26 cellular contexts compared by ENCODE assay signal in genomic region chr5:61910771-61911170, GRCh38.
DNase-seq lines count a peak whose midpoint lies in the region; ATAC-seq and FAIRE-seq lines count a peak whose summit lies in the region.
"Had no signal": no experiment of that assay in that cellular context is flagged by ENCODE, and none has a peak within 500 bp of the region (broad histone marks: within the 10 kb centered on the region; RNA-seq: fewer than 3 reads in every experiment).

No MANE protein-coding gene starts in this region.

- no peak for FAIRE-seq in RCC 7860 (lab: Jason Lieb, UNC)
- FAIRE-seq: colon, frontal cortex, small intestine had no signal

- DNase-seq in DMS53 (lab: John Stamatoyannopoulos, UW) (peak; percentile 4), DMS53 treated with DMSO at 0.1 percent for 48 hours (lab: John Stamatoyannopoulos, UW; ENCODE audit: unreplicated experiment) (no peak), RCC 7860 (ENCODE audit: low spot score) (peak; percentile 4), kidney tubule cell (ENCODE audit: low spot score) (peak; percentile 57), germinal center (ENCODE audit: low spot score) (no peak), NCI-H510A treated with DMSO at 0.1 percent for 48 hours (lab: John Stamatoyannopoulos, UW) (no peak)
- DNase-seq in stimulated activated naive CD4-positive, alpha-beta T cell treated with Interleukin-2 at 50 U/mL for 16 hours (lab: John Stamatoyannopoulos, UW): no peak
- DNase-seq: activated naive CD4-positive, alpha-beta T cell treated with Interleukin-2 at 50 U/mL for 16 hours; activated T-cell treated with anti-CD3 and anti-CD28 coated beads, Interleukin-2, amount 50 U/mL, for 4 hours; CD8-positive, alpha-beta memory T cell; DMS153; effector memory CD4-positive, alpha-beta T cell; HFFc6; hypothalamus; left ventricle myocardium superior; MM.1S; natural killer cell; NCI-H1417 treated with DMSO at 0.1 percent for 48 hours; NCI-H2107; NCI-H510A; small intestine; stimulated activated CD4-positive, alpha-beta T cell treated with anti-CD3 and anti-CD28 coated beads, Interleukin-1b, Interleukin-23, amount 100 ng/mL, for 48 hours had no signal

- peak; percentile 56 for ATAC-seq in HG03520 (IDR thresholded peaks at IDR 0.05; ENCODE audit: unreplicated experiment)
- ATAC-seq: activated T-cell treated with anti-CD3 and anti-CD28 coated beads, Interleukin-2, amount 50 U/mL, for 4 hours; left ventricle myocardium superior; natural killer cell; Panc1 had no signal

Comparison
In these comparisons a context has a peak if more than half of its experiments do, and no peak if none do; other contexts are left out.
1. DNase-seq: peak in DMS53 (single experiment), RCC 7860 (single experiment) and kidney tubule cell (single experiment); none in DMS53 treated with DMSO at 0.1 percent for 48 hours (single experiment), germinal center (single experiment), NCI-H510A treated with DMSO at 0.1 percent for 48 hours (single experiment) and stimulated activated naive CD4-positive, alpha-beta T cell treated with Interleukin-2 at 50 U/mL for 16 hours (single experiment).